ENCODE assay signal across 8 cellular contexts in the genomic region with DNA sequence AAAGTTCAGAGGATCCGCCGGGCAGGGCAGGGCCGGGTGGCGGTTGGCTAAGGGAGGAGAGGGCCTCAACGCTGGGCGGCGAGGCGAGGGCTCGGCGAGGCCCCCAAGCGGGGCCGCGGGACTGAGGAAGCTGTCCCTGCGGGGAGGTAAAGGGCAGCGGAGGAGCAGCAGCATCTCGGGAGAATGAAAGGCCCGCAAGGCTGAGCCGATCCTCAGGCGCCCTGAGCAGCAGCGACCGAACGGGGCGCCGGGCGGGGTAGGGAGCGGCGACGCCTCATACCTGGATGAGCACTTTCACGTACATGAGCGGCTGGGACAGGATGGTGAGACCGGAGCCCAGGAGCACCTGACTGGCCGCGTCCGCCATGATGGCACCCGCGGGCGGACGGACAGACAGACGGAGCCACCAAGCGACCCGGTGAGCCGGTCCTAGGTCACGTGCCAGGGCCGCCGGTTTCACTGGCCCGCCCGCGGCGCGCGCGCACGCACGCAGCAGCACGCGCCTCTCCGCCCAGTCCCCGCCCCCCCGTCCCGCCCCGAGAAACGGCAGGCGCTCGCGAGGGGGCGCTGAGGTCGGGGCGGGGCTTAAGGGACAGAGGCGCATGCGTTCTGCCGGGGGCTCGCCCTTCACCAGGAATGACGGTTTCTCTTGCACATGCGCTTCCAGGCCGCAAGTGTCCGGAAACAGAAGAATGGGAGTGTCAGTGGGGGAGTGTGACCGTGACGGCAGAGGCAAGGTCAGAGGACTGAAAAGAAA. TPM values are rescaled to one million over a fixed set of nuclear protein-coding genes. Genes with fewer than 3 reads are reported as not detected.
DNase-seq lines count a peak whose midpoint lies in the region; ATAC-seq and TF ChIP-seq lines count a peak whose summit lies in the region.

TSS of gene MTCH2 (minus strand) at position 461 of the 757 bp plus-strand sequence. CDS start at position 367, 94 bp downstream.

- in situ Hi-C loops in GM13976 (cut with MboI; ENCODE audit: low sequenced_read_pairs, unreplicated experiment) = no loop called here

- peak within 1 kb of the TSS; percentile 88 for H3K4me3 Mint-ChIP-seq in progenitor cell of endocrine pancreas (ENCODE audit: low read depth)

- DNase-seq in GM13976 (ENCODE audit: low spot score) (peak; percentile 97), NCI-H146 (lab: John Stamatoyannopoulos, UW) (peak; percentile 97), T-helper 1 cell (peak; percentile 91 to 97 (median 94)), amniotic epithelial cell (ENCODE audit: low read depth) (peak; percentile 96), left cardiac atrium (peak; percentile 96), progenitor cell of endocrine pancreas (ENCODE audit: low spot score, unreplicated experiment) (peak; percentile 92), ureter (ENCODE audit: low spot score) (peak; percentile 97)

- peaks cover 5% of the 10 kb centered on the region for H3K36me3 Mint-ChIP-seq in progenitor cell of endocrine pancreas (ENCODE audit: insufficient read depth)

- no peaks in the 10 kb centered on the region for H3K27me3 Mint-ChIP-seq in progenitor cell of endocrine pancreas

- ATAC-seq in HG02870 (IDR thresholded peaks at IDR 0.05; ENCODE audit: unreplicated experiment) = peak; percentile 89
- ATAC-seq in left cardiac atrium = peak; percentile 98 to 99

- no peaks in the 10 kb centered on the region for H3K9me3 Mint-ChIP-seq in progenitor cell of endocrine pancreas (ENCODE audit: low read depth)

- H3K27ac Mint-ChIP-seq in progenitor cell of endocrine pancreas = peak within 1 kb of the TSS; percentile 95

- intact Hi-C loops in left cardiac atrium (cut with DNase I) = no loop called here

- peaks cover 10% of the 10 kb centered on the region for H3K4me1 Mint-ChIP-seq in progenitor cell of endocrine pancreas (ENCODE audit: low read depth)

- TF ChIP-seq CTCF in GM13976 (IDR thresholded peaks at IDR 0.05; ENCODE audit: borderline replicate concordance, control extremely low read depth, extremely low read depth, insufficient read depth, missing control alignments) = no peak
- TF ChIP-seq CTCF in progenitor cell of endocrine pancreas (IDR thresholded peaks at IDR 0.05; ENCODE audit: unreplicated experiment) = peak; percentile 34

RNA-seq across cellular contexts. Expression of gene MTCH2, which starts in this region (rescaled TPM):
- total RNA-seq in left cardiac atrium = 10 to 100 TPM; 82.8 to 92.8 TPM
- total RNA-seq in progenitor cell of endocrine pancreas = 75.7 and 82.7 TPM in 2 replicates
- total RNA-seq in ureter = 70.7 TPM

Comparison
In these comparisons a context has a peak if more than half of its experiments do, and no peak if none do; other contexts are left out.
1. Peak in every context shown above with its lines: DNase-seq and ATAC-seq.